1 cellular context compared by ENCODE assay signal in the genomic region with DNA sequence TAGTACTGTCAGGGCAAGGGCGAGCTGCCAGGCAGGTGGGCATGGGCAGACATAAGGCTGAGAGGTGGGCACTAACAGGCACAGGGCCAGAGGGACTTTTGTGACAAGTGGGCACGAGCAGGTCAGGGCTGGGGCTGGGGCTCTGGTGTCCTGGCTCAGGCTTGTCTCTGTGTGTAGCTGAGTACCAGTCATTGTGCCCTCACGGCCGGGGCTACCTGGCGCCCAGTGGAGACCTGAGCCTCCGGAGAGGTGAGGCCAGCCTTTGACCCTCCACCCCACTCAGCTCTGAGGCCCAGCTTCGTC.
TF ChIP-seq lines count a peak whose summit lies in the region.

No MANE protein-coding gene starts in this region.

TF ChIP-seq in IMR-90, 13 proteins besides CTCF, POLR2A, EP300 and RAD21:
- TF ChIP-seq NFE2L2 (IDR thresholded peaks at IDR 0.05; ENCODE audit: low read depth, low read length) (no peak), MAFK (IDR thresholded peaks at IDR 0.05; ENCODE audit: low read depth, low read length) (no peak), CEBPB (IDR thresholded peaks at IDR 0.05; ENCODE audit: low read depth, low read length) (no peak)
